ENCODE assay signal across 8 cellular contexts in genomic region chr2:127218843-127219715, GRCh38. TPM values are rescaled to one million over a fixed set of nuclear protein-coding genes. Genes with fewer than 3 reads are reported as not detected.
A peak's percentile ranks its signal among the peaks of the same experiment; 100 is the strongest.
DNase-seq lines count a peak whose midpoint lies in the region; ATAC-seq, FAIRE-seq and TF ChIP-seq lines count a peak whose summit lies in the region.
"Had no signal": no experiment of that assay in that cellular context is flagged by ENCODE, and none has a peak within 500 bp of the region (broad histone marks: within the 10 kb centered on the region; RNA-seq: fewer than 3 reads in every experiment).

No MANE protein-coding gene starts in this region.

- intact Hi-C loops in kidney (cut with DNase I): no loop called here

- DNase-seq in astrocyte of the spinal cord (ENCODE audit: low read depth, low spot score): no peak
- peak; percentile 74 for DNase-seq in kidney
- no peak for DNase-seq in stimulated activated naive CD8-positive, alpha-beta T cell treated with anti-CD3 and anti-CD28 coated beads, Interleukin-15, amount 100 ng/mL, for 72 hours
- no peak for DNase-seq in cerebellar cortex (ENCODE audit: low spot score)
- DNase-seq in activated effector memory CD4-positive, alpha-beta T cell treated with Interleukin-2 at 50 U/mL for 16 hours: no peak

- no peak overlapping the region for H3K9ac ChIP-seq in kidney (ENCODE audit: low read length in 2 of 2)

- peaks cover 11 to 14% (median 12%) of the 10 kb centered on the region in 3 donors for H3K4me1 Mint-ChIP-seq in IgD-negative memory B cell
- peaks cover 31% of the 10 kb centered on the region for H3K4me1 Mint-ChIP-seq in stimulated activated naive CD8-positive, alpha-beta T cell treated with anti-CD3 and anti-CD28 coated beads, Interleukin-15, amount 100 ng/mL, for 72 hours

- in situ Hi-C loops in astrocyte of the spinal cord (cut with HindIII; ENCODE audit: low sequenced_read_pairs): no loop called here

- no peak overlapping the region for H3K27ac Mint-ChIP-seq in IgD-negative memory B cell
- H3K27ac Mint-ChIP-seq in stimulated activated naive CD8-positive, alpha-beta T cell treated with anti-CD3 and anti-CD28 coated beads, Interleukin-15, amount 100 ng/mL, for 72 hours: no peak overlapping the region
- H3K27ac Mint-ChIP-seq: activated T-helper 2 cell treated with anti-CD3 and anti-CD28 coated beads, Interferon-gamma antibody, Interleukin-2, Interleukin-4, amounts not matched to agents 10 μg/mL and 5 μg/mL and 100 μg/mL, durations not matched to agents 14 hours and 24 hours and 36 hours had no signal

- no peak overlapping the region for H3K27ac ChIP-seq in kidney (ENCODE audit: low read depth in 2 of 2, low read length in 2 of 2)

- H3K4me1 ChIP-seq in kidney (ENCODE audit: control insufficient read depth in 1 of 2, insufficient read depth in 1 of 2, low read depth in 1 of 2, low read length in 2 of 2): peaks cover 0 to 7% of the 10 kb centered on the region in 2 donors

- H3K4me3 ChIP-seq in astrocyte of the spinal cord (ENCODE audit: low read depth, low read length) (peak overlapping the region; percentile 67), kidney (ENCODE audit: low read length in 2 of 2) (peak overlapping the region; percentile 19 to 20)

- peaks cover 45% of the 10 kb centered on the region for H3K27me3 Mint-ChIP-seq in IgD-negative memory B cell
- H3K27me3 Mint-ChIP-seq in stimulated activated naive CD8-positive, alpha-beta T cell treated with anti-CD3 and anti-CD28 coated beads, Interleukin-15, amount 100 ng/mL, for 72 hours: peaks cover 77% of the 10 kb centered on the region

- no peaks in the 10 kb centered on the region for H3K36me3 ChIP-seq in kidney (ENCODE audit: control insufficient read depth in 1 of 2, insufficient read depth in 2 of 2, low read length in 2 of 2)

- H3K9me3 ChIP-seq in kidney (ENCODE audit: control insufficient read depth in 1 of 2, low read length in 2 of 2): no peaks in the 10 kb centered on the region

- no peaks in the 10 kb centered on the region for H3K36me3 Mint-ChIP-seq in IgD-negative memory B cell

- peaks cover 2 to 8% (median 5%) of the 10 kb centered on the region in 3 donors for H3K9me3 Mint-ChIP-seq in IgD-negative memory B cell
- peaks cover 7 to 9% of the 10 kb centered on the region in 2 donors for H3K9me3 Mint-ChIP-seq in stimulated activated naive CD8-positive, alpha-beta T cell treated with anti-CD3 and anti-CD28 coated beads, Interleukin-15, amount 100 ng/mL, for 72 hours
- H3K9me3 Mint-ChIP-seq: activated T-helper 2 cell treated with anti-CD3 and anti-CD28 coated beads, Interferon-gamma antibody, Interleukin-2, Interleukin-4, amounts not matched to agents 10 μg/mL and 5 μg/mL and 100 μg/mL, durations not matched to agents 14 hours and 24 hours and 36 hours had no signal

- FAIRE-seq in kidney (lab: Jason Lieb, UNC): no peak

- no peak for TF ChIP-seq CTCF in astrocyte of the spinal cord (IDR thresholded peaks at IDR 0.05; ENCODE audit: low read depth, low read length)
- no peak for TF ChIP-seq CTCF in kidney (IDR thresholded peaks at IDR 0.05; ENCODE audit: borderline replicate concordance, extremely low read depth, insufficient read depth)

- H3K4me3 Mint-ChIP-seq in IgD-negative memory B cell: peak overlapping the region in 3 of 4 donors; percentile 52 to 94 (median 89)
- H3K4me3 Mint-ChIP-seq in stimulated activated naive CD8-positive, alpha-beta T cell treated with anti-CD3 and anti-CD28 coated beads, Interleukin-15, amount 100 ng/mL, for 72 hours: peak overlapping the region; percentile 73 to 81

- ATAC-seq in stimulated activated naive CD8-positive, alpha-beta T cell treated with anti-CD3 and anti-CD28 coated beads, Interleukin-15, amount 100 ng/mL, for 72 hours: peak; percentile 67
- no peak for ATAC-seq in HG02870 (IDR thresholded peaks at IDR 0.05; ENCODE audit: unreplicated experiment)

RNA-seq across cellular contexts. Expression of gene CYP27C1, which starts 1.0 kb away (rescaled TPM):
- polyA plus RNA-seq in IgD-negative memory B cell (not detected), kidney (ENCODE audit: insufficient read depth, low read depth, low replicate concordance) (not detected)
- total RNA-seq in kidney: 0.35 TPM
- total RNA-seq: activated T-helper 2 cell treated with anti-CD3 and anti-CD28 coated beads, Interferon-gamma antibody, Interleukin-2, Interleukin-4, amounts not matched to agents 10 μg/mL and 5 μg/mL and 100 μg/mL, durations not matched to agents 14 hours and 24 hours and 36 hours had no signal
